Comparison of ENCODE assay signal across 8 cellular contexts in genomic region chr17:77409282-77410161, GRCh38.
DNase-seq lines count a peak whose midpoint lies in the region; ATAC-seq and TF ChIP-seq lines count a peak whose summit lies in the region.

No MANE protein-coding gene starts in this region.

- H3K27me3 ChIP-seq in iPS-15b (ENCODE audit: control insufficient read depth, insufficient read depth, low read length), result no peaks in the 10 kb centered on the region

- DNase-seq in HFF-Myc (ENCODE audit: extremely low read depth, low read depth) (peak; percentile 66), kidney glomerular epithelial cell (lab: John Stamatoyannopoulos, UW) (no peak), NCI-H345 (lab: John Stamatoyannopoulos, UW) (no peak)
- DNase-seq in activated naive CD8-positive, alpha-beta T cell treated with anti-CD3 and anti-CD28 coated beads, Interleukin-2, amount 50 U/mL, for 24 hours, result peak; percentile 41
- DNase-seq in stimulated activated naive B cell treated with anti-CD40 and anti-IgM and Interleukin-4, amounts not matched to agents 10 μg/mL and 1 μg/mL and 100 μg/mL, for 72 hours, result no peak
- no peak for DNase-seq in NK-92 treated with Interleukin-12 subunit alpha and Interleukin-12 subunit beta, amount 100 ng/mL, for 24 hours (lab: John Stamatoyannopoulos, UW)

- peaks cover 4% of the 10 kb centered on the region for H3K36me3 Mint-ChIP-seq in activated naive CD8-positive, alpha-beta T cell treated with anti-CD3 and anti-CD28 coated beads, Interleukin-2, amount 50 U/mL, for 24 hours (ENCODE audit: low read depth)
- peaks cover 19 to 35% of the 10 kb centered on the region in 2 donors for H3K36me3 Mint-ChIP-seq in stimulated activated naive B cell treated with anti-CD40 and anti-IgM and Interleukin-4, amounts not matched to agents 10 μg/mL and 1 μg/mL and 100 μg/mL, for 72 hours

- no peak for TF ChIP-seq CTCF in HFF-Myc (IDR thresholded peaks at IDR 0.05; ENCODE audit: low read depth, low read length, missing control alignments)

- H3K36me3 ChIP-seq in iPS-15b (ENCODE audit: control insufficient read depth, insufficient read depth, low read length), result peaks cover 11% of the 10 kb centered on the region

- peaks cover 7% of the 10 kb centered on the region for H3K4me1 ChIP-seq in iPS-15b (ENCODE audit: control insufficient read depth, insufficient read depth, low read length)

- no peaks in the 10 kb centered on the region for H3K9me3 ChIP-seq in iPS-15b (ENCODE audit: control insufficient read depth, insufficient read depth, low read length)

- ATAC-seq in activated naive CD8-positive, alpha-beta T cell treated with anti-CD3 and anti-CD28 coated beads, Interleukin-2, amount 50 U/mL, for 24 hours, result peak; percentile 22
- peak; percentile 21 to 24 for ATAC-seq in stimulated activated naive B cell treated with anti-CD40 and anti-IgM and Interleukin-4, amounts not matched to agents 10 μg/mL and 1 μg/mL and 100 μg/mL, for 72 hours (replicated peaks)
- no peak for ATAC-seq in HG02759 (IDR thresholded peaks at IDR 0.05; ENCODE audit: unreplicated experiment)

- peaks cover 80% of the 10 kb centered on the region for H3K4me1 Mint-ChIP-seq in activated naive CD8-positive, alpha-beta T cell treated with anti-CD3 and anti-CD28 coated beads, Interleukin-2, amount 50 U/mL, for 24 hours
- H3K4me1 Mint-ChIP-seq in stimulated activated naive B cell treated with anti-CD40 and anti-IgM and Interleukin-4, amounts not matched to agents 10 μg/mL and 1 μg/mL and 100 μg/mL, for 72 hours, result peaks cover 63 to 88% of the 10 kb centered on the region in 2 donors

- H3K4me3 ChIP-seq in HFF-Myc (replicated peaks; ENCODE audit: low read depth, low read length) (no peak overlapping the region), iPS-15b (ENCODE audit: low read depth, low read length) (no peak overlapping the region)

- H3K9me3 Mint-ChIP-seq in activated naive CD8-positive, alpha-beta T cell treated with anti-CD3 and anti-CD28 coated beads, Interleukin-2, amount 50 U/mL, for 24 hours, result no peaks in the 10 kb centered on the region
- peaks cover 0 to 5% of the 10 kb centered on the region in 2 donors for H3K9me3 Mint-ChIP-seq in stimulated activated naive B cell treated with anti-CD40 and anti-IgM and Interleukin-4, amounts not matched to agents 10 μg/mL and 1 μg/mL and 100 μg/mL, for 72 hours

- peak overlapping the region; percentile 47 for H3K9ac ChIP-seq in iPS-15b (ENCODE audit: low read depth, low read length)

- peak overlapping the region; percentile 67 for H3K27ac Mint-ChIP-seq in activated naive CD8-positive, alpha-beta T cell treated with anti-CD3 and anti-CD28 coated beads, Interleukin-2, amount 50 U/mL, for 24 hours
- H3K27ac Mint-ChIP-seq in stimulated activated naive B cell treated with anti-CD40 and anti-IgM and Interleukin-4, amounts not matched to agents 10 μg/mL and 1 μg/mL and 100 μg/mL, for 72 hours, result peak overlapping the region; percentile 88

- H3K4me3 Mint-ChIP-seq in activated naive CD8-positive, alpha-beta T cell treated with anti-CD3 and anti-CD28 coated beads, Interleukin-2, amount 50 U/mL, for 24 hours, result peak overlapping the region; percentile 40
- H3K4me3 Mint-ChIP-seq in stimulated activated naive B cell treated with anti-CD40 and anti-IgM and Interleukin-4, amounts not matched to agents 10 μg/mL and 1 μg/mL and 100 μg/mL, for 72 hours, result peak overlapping the region in 1 of 2 donors; percentile 32

- no peaks in the 10 kb centered on the region for H3K27me3 Mint-ChIP-seq in activated naive CD8-positive, alpha-beta T cell treated with anti-CD3 and anti-CD28 coated beads, Interleukin-2, amount 50 U/mL, for 24 hours
- H3K27me3 Mint-ChIP-seq in stimulated activated naive B cell treated with anti-CD40 and anti-IgM and Interleukin-4, amounts not matched to agents 10 μg/mL and 1 μg/mL and 100 μg/mL, for 72 hours, result no peaks in the 10 kb centered on the region

Comparison
In these comparisons a context has a peak if more than half of its experiments do, and no peak if none do; other contexts are left out.
1. DNase-seq: peak in HFF-Myc (single experiment) and activated naive CD8-positive, alpha-beta T cell treated with anti-CD3 and anti-CD28 coated beads, Interleukin-2, amount 50 U/mL, for 24 hours (single experiment); none in stimulated activated naive B cell treated with anti-CD40 and anti-IgM and Interleukin-4, amounts not matched to agents 10 μg/mL and 1 μg/mL and 100 μg/mL, for 72 hours (single experiment), kidney glomerular epithelial cell (single experiment), NCI-H345 (single experiment) and NK-92 treated with Interleukin-12 subunit alpha and Interleukin-12 subunit beta, amount 100 ng/mL, for 24 hours (single experiment).